Comparison of ENCODE assay signal across 9 cellular contexts in the genomic region with DNA sequence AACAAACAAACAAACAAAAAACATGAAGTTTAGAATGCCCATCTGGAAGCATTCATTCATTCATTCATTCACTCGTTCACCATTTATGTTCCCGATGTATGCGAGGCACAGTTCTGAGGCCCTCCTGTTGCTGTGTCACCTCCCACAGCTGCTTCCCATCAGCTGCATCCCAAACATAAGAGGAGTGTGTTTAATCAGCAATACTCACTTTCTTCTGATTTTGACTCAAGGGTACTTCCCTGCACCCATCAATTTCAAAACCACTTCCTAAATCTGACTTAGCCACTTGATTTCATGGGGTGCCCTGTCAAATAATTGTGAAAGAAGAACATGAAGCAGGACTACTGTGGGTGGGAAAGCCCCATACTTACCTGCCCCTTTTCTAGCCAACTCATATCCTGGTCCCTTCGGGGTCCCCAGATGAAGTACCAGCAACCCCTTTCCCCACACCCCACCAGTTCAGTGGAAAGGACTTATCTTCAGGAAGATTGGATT.
DNase-seq lines count a peak whose midpoint lies in the region; ATAC-seq and TF ChIP-seq lines count a peak whose summit lies in the region.
"Had no signal": no experiment of that assay in that cellular context is flagged by ENCODE, and none has a peak within 500 bp of the region (broad histone marks: within the 10 kb centered on the region; RNA-seq: fewer than 3 reads in every experiment).

No MANE protein-coding gene starts in this region.

- no peak for TF ChIP-seq EP300 in SK-N-SH (IDR thresholded peaks at IDR 0.05; ENCODE audit: borderline replicate concordance in 1 of 2, low read depth in 1 of 2, low read length in 1 of 2)

- no peaks in the 10 kb centered on the region for H3K9me2 ChIP-seq in SK-N-SH

- no peak overlapping the region for H3K27ac ChIP-seq in SK-N-SH (ENCODE audit: low read depth in 2 of 2, low read length in 1 of 2)
- no peak overlapping the region for H3K27ac ChIP-seq in testis

- H3K4me2 ChIP-seq in SK-N-SH: no peak overlapping the region

- H3K9me3 Mint-ChIP-seq in activated naive CD8-positive, alpha-beta T cell treated with anti-CD3 and anti-CD28 coated beads, Interleukin-2, amount 50 U/mL, for 24 hours: peaks cover 6% of the 10 kb centered on the region

- H3K9ac ChIP-seq in SK-N-SH: no peak overlapping the region

- H3K36me3 ChIP-seq in SK-N-SH (replicated peaks in 1 of 2; ENCODE audit: control insufficient read depth in 1 of 2, insufficient read depth in 2 of 2, low read length in 1 of 2) (no peaks in the 10 kb centered on the region), testis (ENCODE audit: low read depth, missing control alignments) (no peaks in the 10 kb centered on the region)

- H3K27ac Mint-ChIP-seq in activated naive CD8-positive, alpha-beta T cell treated with anti-CD3 and anti-CD28 coated beads, Interleukin-2, amount 50 U/mL, for 24 hours: peak overlapping the region; percentile 75

- TF ChIP-seq CTCF in SK-N-SH (IDR thresholded peaks at IDR 0.05) (no peak), testis (IDR thresholded peaks at IDR 0.05) (no peak)

- ATAC-seq in GM18498 (IDR thresholded peaks at IDR 0.05; ENCODE audit: unreplicated experiment) (peak; percentile 38), GM19463 (IDR thresholded peaks at IDR 0.05; ENCODE audit: unreplicated experiment) (peak; percentile 35), HG03196 (IDR thresholded peaks at IDR 0.05; ENCODE audit: unreplicated experiment) (peak; percentile 42)
- ATAC-seq in activated naive CD8-positive, alpha-beta T cell treated with anti-CD3 and anti-CD28 coated beads, Interleukin-2, amount 50 U/mL, for 24 hours: peak; percentile 44

- no peak overlapping the region for H2AFZ ChIP-seq in SK-N-SH (ENCODE audit: low read depth)

- TF ChIP-seq RAD21 in SK-N-SH (IDR thresholded peaks at IDR 0.05; ENCODE audit: low read length): no peak

- POLR2A ChIA-PET in SK-N-SH (lab: Yijun Ruan, JAX): no interaction called here

- H4K20me1 ChIP-seq in SK-N-SH (ENCODE audit: insufficient read depth): no peaks in the 10 kb centered on the region

- no peaks in the 10 kb centered on the region for H3K79me2 ChIP-seq in SK-N-SH (ENCODE audit: insufficient read depth)

- H3K4me3 Mint-ChIP-seq in activated naive CD8-positive, alpha-beta T cell treated with anti-CD3 and anti-CD28 coated beads, Interleukin-2, amount 50 U/mL, for 24 hours: peak overlapping the region; percentile 8

- H3K27me3 ChIP-seq in SK-N-SH (ENCODE audit: insufficient read depth) (no peaks in the 10 kb centered on the region), testis (no peaks in the 10 kb centered on the region)

- 51% methylated on average over 4 of the region's 4 CpGs for WGBS in SK-N-SH (ENCODE audit: low lambda C conversion rate)
- 89 to 91% methylated on average over 4 of the region's 4 CpGs for WGBS in testis, 2 donors

- peaks cover 48% of the 10 kb centered on the region for H3K4me1 Mint-ChIP-seq in activated naive CD8-positive, alpha-beta T cell treated with anti-CD3 and anti-CD28 coated beads, Interleukin-2, amount 50 U/mL, for 24 hours

- CTCF ChIA-PET in SK-N-SH (lab: Yijun Ruan, JAX): no interaction called here

- H3K27me3 Mint-ChIP-seq in activated naive CD8-positive, alpha-beta T cell treated with anti-CD3 and anti-CD28 coated beads, Interleukin-2, amount 50 U/mL, for 24 hours: peaks cover 26% of the 10 kb centered on the region

- intact Hi-C loops in testis (cut with DNase I; ENCODE audit: low total_unique reads): no loop called here

- no peaks in the 10 kb centered on the region for H3K36me3 Mint-ChIP-seq in activated naive CD8-positive, alpha-beta T cell treated with anti-CD3 and anti-CD28 coated beads, Interleukin-2, amount 50 U/mL, for 24 hours (ENCODE audit: low read depth)

- DNase-seq in activated naive CD8-positive, alpha-beta T cell treated with anti-CD3 and anti-CD28 coated beads, Interleukin-2, amount 50 U/mL, for 24 hours: peak; percentile 27
- no peak for DNase-seq in SKM-1 treated with dmso at 0.1 percent for 144 hours (lab: John Stamatoyannopoulos, UW; ENCODE audit: unreplicated experiment)
- no peak for DNase-seq in NCI-H2081 treated with DMSO at 0.1 percent for 48 hours (lab: John Stamatoyannopoulos, UW)
- DNase-seq in SK-N-SH: no peak
- no peak for DNase-seq in testis
- DNase-seq: kidney had no signal

- no peak overlapping the region for H3K4me3 ChIP-seq in SK-N-SH (ENCODE audit: low read depth in 2 of 2, low read length in 1 of 2)
- no peak overlapping the region for H3K4me3 ChIP-seq in testis

- H3K9me3 ChIP-seq in SK-N-SH: no peaks in the 10 kb centered on the region
- no peaks in the 10 kb centered on the region for H3K9me3 ChIP-seq in testis

- peaks cover 21% of the 10 kb centered on the region for H3F3A ChIP-seq in SK-N-SH (replicated peaks; ENCODE audit: insufficient read depth)

- TF ChIP-seq POLR2A in testis (IDR thresholded peaks at IDR 0.05): no peak

- H3K4me1 ChIP-seq in SK-N-SH (ENCODE audit: control insufficient read depth in 1 of 2, insufficient read depth in 2 of 2, low read depth in 1 of 2, low read length in 1 of 2) (peaks cover 0 to 11% of the 10 kb centered on the region in 2 experiments), testis (no peaks in the 10 kb centered on the region)

TF ChIP-seq in SK-N-SH, 30 proteins besides CTCF, POLR2A, EP300 and RAD21:
- TF ChIP-seq TAF1 (IDR thresholded peaks at IDR 0.05; ENCODE audit: borderline replicate concordance, low read depth, low read length) (no peak), TEAD4 (IDR thresholded peaks at IDR 0.05; ENCODE audit: borderline replicate concordance, insufficient read depth) (no peak), TCF12 (IDR thresholded peaks at IDR 0.05) (no peak), GABPA (IDR thresholded peaks at IDR 0.05; ENCODE audit: low read depth) (no peak)
